20 cellular contexts compared by ENCODE assay signal in the genomic region with DNA sequence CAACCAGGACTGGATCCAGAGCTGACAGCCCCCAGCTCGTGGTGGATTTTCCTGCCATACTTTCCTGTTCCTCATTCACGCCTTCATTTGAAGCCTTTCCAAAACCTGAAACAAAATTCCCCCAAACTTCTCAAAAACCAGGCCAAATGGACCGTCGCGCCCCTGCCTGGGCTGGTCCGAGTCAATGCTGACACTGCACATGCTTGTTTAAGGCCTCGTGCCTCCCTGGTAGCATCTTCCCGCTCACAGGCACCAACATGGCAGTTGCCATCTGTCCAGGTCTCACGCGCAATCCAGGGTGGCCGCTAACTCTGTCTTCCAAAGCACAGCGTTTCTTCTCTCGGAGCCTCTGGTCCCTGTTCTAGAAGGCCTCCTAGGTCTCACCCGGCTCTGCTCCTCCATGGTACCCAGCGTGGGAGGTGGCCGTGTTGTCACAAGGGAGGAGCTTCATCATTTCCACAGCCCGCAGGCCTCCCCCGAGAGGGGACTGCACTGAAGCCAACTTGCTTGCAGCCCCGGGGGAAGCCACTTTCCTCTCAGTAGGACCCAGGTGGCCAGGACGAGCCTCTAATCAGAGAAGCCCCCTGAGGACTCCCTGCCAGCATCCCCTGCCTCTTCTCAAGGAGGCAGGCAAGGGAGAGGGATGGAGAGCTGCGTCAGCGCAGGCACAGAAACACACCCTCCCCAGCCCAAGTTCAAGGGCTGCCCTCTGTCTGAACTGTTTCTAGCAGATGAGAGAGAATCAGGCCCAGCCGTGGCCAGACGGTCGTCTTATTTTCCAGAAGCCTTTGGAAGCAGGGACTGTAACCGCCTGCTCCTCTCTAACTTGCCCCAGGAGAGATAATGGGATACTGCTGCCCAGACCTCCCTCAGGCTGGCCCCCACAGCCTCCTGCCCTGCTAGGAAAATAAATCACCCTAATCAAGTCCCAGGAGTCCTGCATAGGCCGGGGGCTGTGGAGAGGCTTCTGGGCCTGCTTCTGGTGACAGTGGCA.
DNase-seq lines count a peak whose midpoint lies in the region; ATAC-seq, FAIRE-seq and TF ChIP-seq lines count a peak whose summit lies in the region.
"Had no signal": no experiment of that assay in that cellular context is flagged by ENCODE, and none has a peak within 500 bp of the region (broad histone marks: within the 10 kb centered on the region; RNA-seq: fewer than 3 reads in every experiment).

No MANE protein-coding gene starts in this region.

- FAIRE-seq in HepG2 (lab: Jason Lieb, UNC), result no peak
- FAIRE-seq: islet of Langerhans had no signal

- dilution Hi-C loops in mammary epithelial cell (cut with HindIII; ENCODE audit: low sequenced_read_pairs), result no loop called here

- POLR2A ChIA-PET in HepG2 (lab: Yijun Ruan, JAX), result no interaction called here
- POLR2A ChIA-PET in SK-N-SH (lab: Yijun Ruan, JAX), result interaction anchor here (1.0 to 2.2 kb wide), 2 partner anchors 89 to 136 kb away, joined by 3 to 6 read pairs; no protein-coding TSS in a partner anchor

- CTCF ChIA-PET in HepG2 (lab: Yijun Ruan, JAX; ENCODE audit: low intra/inter-chr PET ratio, low total read pairs), result no interaction called here
- CTCF ChIA-PET in SK-N-SH (lab: Yijun Ruan, JAX), result interaction anchor here (1.3 to 1.5 kb wide), 5 partner anchors 15 to 237 kb away, joined by 3 to 5 read pairs (median 4); no protein-coding TSS in a partner anchor
- CTCF ChIA-PET in mammary epithelial cell (lab: Charles Lee; ENCODE audit: low non-redundant PET), result no interaction called here

- TF ChIP-seq CTCF in liver (IDR thresholded peaks at IDR 0.05; ENCODE audit: low read depth, low read length, missing input control) (no peak), HepG2 (CRISPR knock-in tag; IDR thresholded peaks at IDR 0.05) (no peak), SK-N-SH (IDR thresholded peaks at IDR 0.05) (no peak), neural crest cell (conservative IDR thresholded peaks at IDR 0.05) (no peak), mammary epithelial cell (conservative IDR thresholded peaks at IDR 0.05 in 1 of 2, IDR thresholded peaks at IDR 0.05 in 1 of 2; ENCODE audit: extremely low read depth in 1 of 2, insufficient read depth in 1 of 2, low read depth in 1 of 2, low read length in 2 of 2) (no peak)

- H3K9me3 Mint-ChIP-seq in neural crest cell, result no peaks in the 10 kb centered on the region
- H3K9me3 Mint-ChIP-seq in activated T-cell treated with anti-CD3 and anti-CD28 coated beads, Interleukin-2, amount 50 U/mL, for 4 hours, result no peaks in the 10 kb centered on the region
- H3K9me3 Mint-ChIP-seq: activated naive CD8-positive, alpha-beta T cell treated with anti-CD3 and anti-CD28 coated beads for 36 hours; activated T-helper 2 cell treated with anti-CD3 and anti-CD28 coated beads, Interferon-gamma antibody, Interleukin-2, Interleukin-4, amounts not matched to agents 10 μg/mL and 5 μg/mL and 100 μg/mL, durations not matched to agents 14 hours and 24 hours and 36 hours had no signal

- BruUV-seq in HepG2 (replicated peaks; lab: Mats Ljungman, UMichigan), result no TSS peak
- no TSS peak for BruUV-seq in mammary epithelial cell (replicated peaks; lab: Mats Ljungman, UMichigan)

- ATAC-seq in HepG2, result no peak
- ATAC-seq in activated T-cell treated with anti-CD3 and anti-CD28 coated beads, Interleukin-2, amount 50 U/mL, for 4 hours, result no peak
- ATAC-seq: gastrocnemius medialis had no signal

- H3K79me2 ChIP-seq in HepG2 (ENCODE audit: insufficient read depth, low read length), result no peaks in the 10 kb centered on the region
- H3K79me2 ChIP-seq in SK-N-SH (ENCODE audit: insufficient read depth), result no peaks in the 10 kb centered on the region
- H3K79me2 ChIP-seq in mammary epithelial cell (ENCODE audit: insufficient read depth, low read length), result no peaks in the 10 kb centered on the region

- H3K9me2 ChIP-seq in SK-N-SH, result no peaks in the 10 kb centered on the region

- in situ Hi-C loops in HepG2 (cut with HindIII; ENCODE audit: extremely low pct_ligation_motif_present, low pct_unique_long_range_greater_than_20kb), result no loop called here
- in situ Hi-C loops in mammary epithelial cell (cut with MboI; ENCODE audit: low sequenced_read_pairs in 2 of 2), result no loop called here

- peaks cover 0 to 2% (median under 1%) of the 10 kb centered on the region in 4 donors for H3K4me1 ChIP-seq in liver (ENCODE audit: control insufficient read depth in 4 of 4, insufficient read depth in 4 of 4, low read length in 3 of 4)
- peaks cover 8% of the 10 kb centered on the region; the same call in 1 of the 2 replicates for H3K4me1 ChIP-seq in HepG2 (ENCODE audit: insufficient read depth, low read length)
- H3K4me1 ChIP-seq in SK-N-SH (ENCODE audit: control insufficient read depth in 1 of 2, insufficient read depth in 2 of 2, low read depth in 1 of 2, low read length in 1 of 2), result peaks cover 8 to 59% of the 10 kb centered on the region in 2 experiments; a peak in 1 of 4 replicates
- peaks cover 15% of the 10 kb centered on the region for H3K4me1 ChIP-seq in mammary epithelial cell (ENCODE audit: insufficient read depth, low read length)

- no peak overlapping the region for H3K27ac ChIP-seq in liver (ENCODE audit: low read depth in 1 of 2, low read length in 2 of 2)
- no peak overlapping the region for H3K27ac ChIP-seq in HepG2 (ENCODE audit: extremely low read length, insufficient read depth, low read length)
- H3K27ac ChIP-seq in SK-N-SH (ENCODE audit: low read depth in 2 of 2, low read length in 1 of 2), result peak overlapping the region in 1 of 2 experiments; percentile 83; a peak in 2 of 4 replicates
- H3K27ac ChIP-seq in mammary epithelial cell (ENCODE audit: insufficient read depth, low read depth, low read length), result no peak overlapping the region
- H3K27ac ChIP-seq: gastrocnemius medialis, HL-60, upper lobe of left lung had no signal

- H3K4me3 ChIP-seq in liver (ENCODE audit: low read depth in 1 of 3, low read length in 3 of 3) (no peak overlapping the region), HepG2 (replicated peaks in 1 of 3; ENCODE audit: insufficient read depth in 1 of 3, low read depth in 2 of 3, low read length in 3 of 3) (no peak overlapping the region), SK-N-SH (ENCODE audit: low read depth in 2 of 2, low read length in 1 of 2) (no peak overlapping the region), mammary epithelial cell (replicated peaks in 1 of 3; ENCODE audit: insufficient read depth in 1 of 3, low read depth in 2 of 3, low read length in 3 of 3) (no peak overlapping the region)
- H3K4me3 ChIP-seq: gastrocnemius medialis, upper lobe of left lung had no signal

- peaks cover 56% of the 10 kb centered on the region for H3K4me1 Mint-ChIP-seq in neural crest cell
- peaks cover 27% of the 10 kb centered on the region for H3K4me1 Mint-ChIP-seq in activated T-cell treated with anti-CD3 and anti-CD28 coated beads, Interleukin-2, amount 50 U/mL, for 4 hours (ENCODE audit: low read depth)

- intact Hi-C loops in HepG2 (cut with micrococcal nuclease; ENCODE audit: unreplicated experiment) (no loop called here), mammary epithelial cell (cut with micrococcal nuclease) (no loop called here)

- WGBS in liver, result 90% methylated on average over 27 of the region's 27 CpGs
- WGBS in HepG2 (ENCODE audit: low lambda C conversion rate), result 60% methylated on average over 22 of the region's 27 CpGs
- WGBS in SK-N-SH (ENCODE audit: low lambda C conversion rate), result 79% methylated on average over 23 of the region's 27 CpGs
- 91% methylated on average over 25 of the region's 27 CpGs for WGBS in mammary epithelial cell (ENCODE audit: low coverage, missing lambda C conversion rate)

- H3K36me3 Mint-ChIP-seq in neural crest cell (ENCODE audit: low read depth), result no peaks in the 10 kb centered on the region
- no peaks in the 10 kb centered on the region for H3K36me3 Mint-ChIP-seq in activated T-cell treated with anti-CD3 and anti-CD28 coated beads, Interleukin-2, amount 50 U/mL, for 4 hours (ENCODE audit: insufficient read depth)
- H3K36me3 Mint-ChIP-seq: activated naive CD8-positive, alpha-beta T cell treated with anti-CD3 and anti-CD28 coated beads for 36 hours; CD4-positive, alpha-beta memory T cell had no signal

- H4K20me1 ChIP-seq in HepG2 (ENCODE audit: insufficient read depth, low read length) (peaks cover 7% of the 10 kb centered on the region; the same call in 1 of the 2 replicates), SK-N-SH (ENCODE audit: insufficient read depth) (no peaks in the 10 kb centered on the region), mammary epithelial cell (ENCODE audit: insufficient read depth, low read length) (no peaks in the 10 kb centered on the region)

- H3K27me3 Mint-ChIP-seq in neural crest cell (ENCODE audit: low read depth), result peaks cover 9% of the 10 kb centered on the region
- no peaks in the 10 kb centered on the region for H3K27me3 Mint-ChIP-seq in activated T-cell treated with anti-CD3 and anti-CD28 coated beads, Interleukin-2, amount 50 U/mL, for 4 hours (ENCODE audit: low read depth)
- H3K27me3 Mint-ChIP-seq: activated naive CD8-positive, alpha-beta T cell treated with anti-CD3 and anti-CD28 coated beads for 36 hours; CD4-positive, alpha-beta memory T cell had no signal

- H3K9me3 ChIP-seq in liver (ENCODE audit: control insufficient read depth in 4 of 4, low read length in 3 of 4) (no peaks in the 10 kb centered on the region), HepG2 (ENCODE audit: low read length) (no peaks in the 10 kb centered on the region), SK-N-SH (no peaks in the 10 kb centered on the region), mammary epithelial cell (replicated peaks; ENCODE audit: insufficient read depth, low read length) (no peaks in the 10 kb centered on the region)
- H3K9me3 ChIP-seq: gastrocnemius medialis, upper lobe of left lung had no signal

- TF ChIP-seq EP300 in HepG2 (IDR thresholded peaks at IDR 0.05; ENCODE audit: low read depth in 2 of 2, low read length in 2 of 2), result no peak
- TF ChIP-seq EP300 in HepG2 (CRISPR knock-in tag; IDR thresholded peaks at IDR 0.05; ENCODE audit: borderline replicate concordance), result no peak
- peak in 1 of 2 experiments; percentile 68; a peak in 2 of 4 replicates for TF ChIP-seq EP300 in SK-N-SH (IDR thresholded peaks at IDR 0.05; ENCODE audit: borderline replicate concordance in 1 of 2, low read depth in 1 of 2, low read length in 1 of 2)

- no peaks in the 10 kb centered on the region for H3F3A ChIP-seq in SK-N-SH (replicated peaks; ENCODE audit: insufficient read depth)

- TF ChIP-seq POLR2A in HepG2 (IDR thresholded peaks at IDR 0.05; ENCODE audit: insufficient read depth in 1 of 2, low read depth in 2 of 2, low read length in 2 of 2), result no peak

- no peak overlapping the region for H3K4me3 Mint-ChIP-seq in neural crest cell
- no peak overlapping the region for H3K4me3 Mint-ChIP-seq in activated T-cell treated with anti-CD3 and anti-CD28 coated beads, Interleukin-2, amount 50 U/mL, for 4 hours
- H3K4me3 Mint-ChIP-seq: activated naive CD8-positive, alpha-beta T cell treated with anti-CD3 and anti-CD28 coated beads for 36 hours; CD4-positive, alpha-beta memory T cell had no signal

- DNase-seq in HepG2 (ENCODE audit: low spot score), result no peak
- peak; percentile 77 for DNase-seq in SK-N-SH
- no peak for DNase-seq in neural crest cell (ENCODE audit: low read depth, low spot score)
- no peak for DNase-seq in mammary epithelial cell
- no peak for DNase-seq in NCI-H2107 treated with DMSO at 0.1 percent for 48 hours (lab: John Stamatoyannopoulos, UW; ENCODE audit: unreplicated experiment)
- no peak for DNase-seq in activated T-cell treated with anti-CD3 and anti-CD28 coated beads, Interleukin-2, amount 50 U/mL, for 4 hours
- DNase-seq: activated CD4-positive, alpha-beta T cell treated with anti-CD3 and anti-CD28 coated beads for 48 hours; activated naive CD8-positive, alpha-beta T cell treated with anti-CD3 and anti-CD28 coated beads for 36 hours; CD4-positive, alpha-beta memory T cell; DMS 273 treated with DMSO at 0.1 percent for 48 hours; effector memory CD4-positive, alpha-beta T cell; gastrocnemius medialis; GOT3; NCI-H1105; SIG-M5 had no signal

- H3K9ac ChIP-seq in liver (ENCODE audit: low read depth in 1 of 2, low read length in 2 of 2), result no peak overlapping the region
- H3K9ac ChIP-seq in HepG2 (ENCODE audit: insufficient read depth, low read depth, low read length), result no peak overlapping the region
- no peak overlapping the region for H3K9ac ChIP-seq in SK-N-SH
- H3K9ac ChIP-seq in mammary epithelial cell (ENCODE audit: insufficient read depth, low read length), result no peak overlapping the region

- no peak for TF ChIP-seq RAD21 in liver (IDR thresholded peaks at IDR 0.05)
- no peak for TF ChIP-seq RAD21 in HepG2 (CRISPR knock-in tag; IDR thresholded peaks at IDR 0.05)
- TF ChIP-seq RAD21 in SK-N-SH (IDR thresholded peaks at IDR 0.05; ENCODE audit: low read length), result no peak

- peak overlapping the region; percentile 3 for H3K27ac Mint-ChIP-seq in neural crest cell (ENCODE audit: unreplicated experiment)
- H3K27ac Mint-ChIP-seq: activated naive CD8-positive, alpha-beta T cell treated with anti-CD3 and anti-CD28 coated beads for 36 hours; activated T-helper 2 cell treated with anti-CD3 and anti-CD28 coated beads, Interferon-gamma antibody, Interleukin-2, Interleukin-4, amounts not matched to agents 10 μg/mL and 5 μg/mL and 100 μg/mL, durations not matched to agents 14 hours and 24 hours and 36 hours had no signal

- H2AFZ ChIP-seq in HepG2 (ENCODE audit: low read length), result no peak overlapping the region
- no peak overlapping the region for H2AFZ ChIP-seq in SK-N-SH (ENCODE audit: low read depth)
- no peak overlapping the region for H2AFZ ChIP-seq in mammary epithelial cell (ENCODE audit: low read depth, low read length)

- H3K36me3 ChIP-seq in liver (ENCODE audit: control insufficient read depth in 4 of 4, insufficient read depth in 3 of 4, low read depth in 1 of 4, low read length in 3 of 4) (no peaks in the 10 kb centered on the region), HepG2 (replicated peaks in 1 of 2; ENCODE audit: control insufficient read depth in 1 of 2, insufficient read depth in 2 of 2, low read length in 2 of 2) (no peaks in the 10 kb centered on the region), SK-N-SH (replicated peaks in 1 of 2; ENCODE audit: control insufficient read depth in 1 of 2, insufficient read depth in 2 of 2, low read length in 1 of 2) (no peaks in the 10 kb centered on the region), mammary epithelial cell (ENCODE audit: insufficient read depth, low read length) (no peaks in the 10 kb centered on the region)
- H3K36me3 ChIP-seq: gastrocnemius medialis, upper lobe of left lung had no signal

- H3K27me3 ChIP-seq in liver (ENCODE audit: control insufficient read depth in 4 of 4, insufficient read depth in 4 of 4, low read length in 3 of 4), result no peaks in the 10 kb centered on the region
- H3K27me3 ChIP-seq in HepG2 (ENCODE audit: control insufficient read depth in 1 of 2, insufficient read depth in 2 of 2, low read length in 2 of 2), result peaks cover 3 to 19% of the 10 kb centered on the region in 2 experiments; a peak in 4 of 5 replicates
- H3K27me3 ChIP-seq in SK-N-SH (ENCODE audit: insufficient read depth), result no peaks in the 10 kb centered on the region
- no peaks in the 10 kb centered on the region for H3K27me3 ChIP-seq in mammary epithelial cell (ENCODE audit: insufficient read depth, low read length)
- H3K27me3 ChIP-seq: gastrocnemius medialis, upper lobe of left lung had no signal

- H3K4me2 ChIP-seq in HepG2 (ENCODE audit: low read depth, low read length) (no peak overlapping the region), SK-N-SH (no peak overlapping the region), mammary epithelial cell (ENCODE audit: insufficient read depth, low read depth, low read length) (no peak overlapping the region)
